In genomic region chr3:50356553-50356952, GRCh38 we compare ENCODE assay signal across 8 cellular contexts. TPM values are rescaled to one million over a fixed set of nuclear protein-coding genes. Genes with fewer than 3 reads are reported as not detected.
DNase-seq lines count a peak whose midpoint lies in the region; ATAC-seq and TF ChIP-seq lines count a peak whose summit lies in the region.

No MANE protein-coding gene starts in this region.

- intact Hi-C loops in upper lobe of right lung (cut with DNase I) = no loop called here

- H3K27me3 ChIP-seq in upper lobe of right lung = no peaks in the 10 kb centered on the region

- peaks cover 39% of the 10 kb centered on the region for H3K4me1 ChIP-seq in upper lobe of right lung

- ATAC-seq in activated T-cell treated with anti-CD3 and anti-CD28 coated beads, Interleukin-2, amount 50 U/mL, for 72 hours (replicated peaks in 1 of 2) = no peak
- ATAC-seq in left lobe of liver (peak; percentile 33), upper lobe of right lung (peak; percentile 10), HG02678 (IDR thresholded peaks at IDR 0.05; ENCODE audit: unreplicated experiment) (no peak)

- H3K4me1 Mint-ChIP-seq in activated T-cell treated with anti-CD3 and anti-CD28 coated beads, Interleukin-2, amount 50 U/mL, for 72 hours (ENCODE audit: low read depth) = peaks cover 58% of the 10 kb centered on the region
- H3K4me1 Mint-ChIP-seq in activated naive CD8-positive, alpha-beta T cell (ENCODE audit: low read depth) = peaks cover 43% of the 10 kb centered on the region

- no peaks in the 10 kb centered on the region for H3K27me3 Mint-ChIP-seq in activated T-cell treated with anti-CD3 and anti-CD28 coated beads, Interleukin-2, amount 50 U/mL, for 72 hours (ENCODE audit: low read depth)
- H3K27me3 Mint-ChIP-seq in activated naive CD8-positive, alpha-beta T cell = no peaks in the 10 kb centered on the region

- peaks cover 7 to 13% of the 10 kb centered on the region in 2 donors for H3K36me3 Mint-ChIP-seq in activated T-cell treated with anti-CD3 and anti-CD28 coated beads, Interleukin-2, amount 50 U/mL, for 72 hours (ENCODE audit: insufficient read depth in 2 of 2)
- peaks cover 3% of the 10 kb centered on the region for H3K36me3 Mint-ChIP-seq in activated naive CD8-positive, alpha-beta T cell

- no peak for DNase-seq in activated T-cell treated with anti-CD3 and anti-CD28 coated beads, Interleukin-2, amount 50 U/mL, for 72 hours
- DNase-seq in activated T-cell treated with anti-CD3 and anti-CD28 coated beads, Interleukin-2, amount 50 U/mL, for 1 hour = no peak
- DNase-seq in left lobe of liver (ENCODE audit: low spot score) (no peak), upper lobe of right lung (no peak), LoVo (ENCODE audit: low spot score) (no peak), substantia nigra (lab: John Stamatoyannopoulos, UW) (no peak)

- peaks cover 36% of the 10 kb centered on the region for H3K36me3 ChIP-seq in upper lobe of right lung

- peak overlapping the region; percentile 90 to 97 for H3K4me3 Mint-ChIP-seq in activated T-cell treated with anti-CD3 and anti-CD28 coated beads, Interleukin-2, amount 50 U/mL, for 72 hours
- peak overlapping the region; percentile 95 for H3K4me3 Mint-ChIP-seq in activated naive CD8-positive, alpha-beta T cell

- H3K27ac ChIP-seq in upper lobe of right lung (peak overlapping the region; percentile 17), substantia nigra (ENCODE audit: low read depth, low read length, poor library complexity, severe bottlenecking) (no peak overlapping the region)

- H3K27ac Mint-ChIP-seq in activated T-cell treated with anti-CD3 and anti-CD28 coated beads, Interleukin-2, amount 50 U/mL, for 72 hours = peak overlapping the region; percentile 81
- H3K27ac Mint-ChIP-seq in activated naive CD8-positive, alpha-beta T cell = peak overlapping the region; percentile 54

- no peaks in the 10 kb centered on the region for H3K9me3 ChIP-seq in upper lobe of right lung

- H3K4me3 ChIP-seq in upper lobe of right lung = peak overlapping the region; percentile 89

- H3K9me3 Mint-ChIP-seq in activated T-cell treated with anti-CD3 and anti-CD28 coated beads, Interleukin-2, amount 50 U/mL, for 72 hours = no peaks in the 10 kb centered on the region
- H3K9me3 Mint-ChIP-seq in activated naive CD8-positive, alpha-beta T cell (ENCODE audit: low read depth) = no peaks in the 10 kb centered on the region

- TF ChIP-seq CTCF in upper lobe of right lung (IDR thresholded peaks at IDR 0.05) = no peak

RNA-seq across cellular contexts. Expression of gene TMEM115, which starts 2.8 kb away (rescaled TPM):
- 10 to 100 TPM; 21.5 to 22.6 TPM for total RNA-seq in activated T-cell treated with anti-CD3 and anti-CD28 coated beads, Interleukin-2, amount 50 U/mL, for 72 hours
- total RNA-seq in left lobe of liver (18.7 TPM), upper lobe of right lung (40.1 TPM)

RNA-seq across cellular contexts. Expression of gene CYB561D2, which starts 5.9 kb away (rescaled TPM):
- total RNA-seq in activated T-cell treated with anti-CD3 and anti-CD28 coated beads, Interleukin-2, amount 50 U/mL, for 72 hours = 10 to 100 TPM; 16.1 to 17.0 TPM
- total RNA-seq in left lobe of liver (17.9 TPM), upper lobe of right lung (23.9 TPM)

RNA-seq across cellular contexts. Expression of gene NPRL2, which starts 6.0 kb away (rescaled TPM):
- 10 to 100 TPM; 46.0 to 46.4 TPM for total RNA-seq in activated T-cell treated with anti-CD3 and anti-CD28 coated beads, Interleukin-2, amount 50 U/mL, for 72 hours
- total RNA-seq in left lobe of liver = 15.6 TPM
- 21.6 TPM for total RNA-seq in upper lobe of right lung

RNA-seq across cellular contexts. Expression of gene ZMYND10, which starts 11.0 kb away (rescaled TPM):
- 1 to 10 TPM; 1.2 TPM for total RNA-seq in activated T-cell treated with anti-CD3 and anti-CD28 coated beads, Interleukin-2, amount 50 U/mL, for 72 hours
- total RNA-seq in left lobe of liver (1.7 TPM), upper lobe of right lung (2.8 TPM)

RNA-seq across cellular contexts. Expression of gene RASSF1, which starts 15.9 kb away (rescaled TPM):
- 10 to 100 TPM; 51.4 to 61.6 TPM for total RNA-seq in activated T-cell treated with anti-CD3 and anti-CD28 coated beads, Interleukin-2, amount 50 U/mL, for 72 hours
- 6.4 TPM for total RNA-seq in left lobe of liver
- total RNA-seq in upper lobe of right lung = 39.1 TPM

Comparison
In these comparisons a context has a peak if more than half of its experiments do, and no peak if none do; other contexts are left out.
1. ATAC-seq: peak in left lobe of liver (single experiment) and upper lobe of right lung (single experiment); none in activated T-cell treated with anti-CD3 and anti-CD28 coated beads, Interleukin-2, amount 50 U/mL, for 72 hours (0 of 2) and HG02678 (single experiment).